ENCODE assay signal across 1 cellular context in the genomic region with DNA sequence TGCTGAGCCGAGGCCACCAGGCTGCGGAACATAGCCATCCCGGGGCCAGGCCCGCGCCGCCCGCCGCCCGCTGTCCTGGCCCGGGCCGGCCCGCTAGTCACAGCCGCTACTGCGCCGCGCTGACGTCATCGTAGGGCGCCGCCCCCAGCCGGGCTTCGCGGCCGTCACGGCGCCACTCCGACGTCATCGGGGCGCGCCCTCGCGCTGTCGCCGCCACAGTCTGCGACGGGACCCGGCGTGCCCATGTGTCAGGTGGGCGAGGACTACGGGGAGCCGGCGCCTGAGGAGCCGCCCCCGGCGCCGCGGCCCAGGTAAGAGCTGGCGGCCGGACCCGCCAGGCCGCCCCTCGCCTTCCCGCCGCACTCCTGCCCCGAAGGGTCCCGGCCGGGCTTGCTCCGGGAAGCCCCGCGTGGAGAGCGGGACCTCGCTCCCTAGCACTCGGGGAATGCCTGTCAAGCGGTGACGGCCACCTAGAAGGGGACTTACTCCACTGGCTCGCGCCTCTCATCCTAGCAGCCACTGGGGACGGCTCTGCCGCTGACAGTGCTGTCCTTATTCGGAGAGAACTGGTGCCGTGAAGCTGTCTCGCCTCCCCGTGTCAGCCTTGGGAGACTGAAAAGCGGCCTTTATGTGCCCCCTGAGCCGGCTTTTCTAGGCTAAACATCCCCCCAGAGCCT.
A peak's percentile ranks its signal among the peaks of the same experiment; 100 is the strongest.
TF ChIP-seq lines count a peak whose summit lies in the region.

A gene (plus strand): TSS at position 216 of the 677 bp plus-strand sequence. CDS start 28 bp downstream, at position 244.
A gene with protein sequence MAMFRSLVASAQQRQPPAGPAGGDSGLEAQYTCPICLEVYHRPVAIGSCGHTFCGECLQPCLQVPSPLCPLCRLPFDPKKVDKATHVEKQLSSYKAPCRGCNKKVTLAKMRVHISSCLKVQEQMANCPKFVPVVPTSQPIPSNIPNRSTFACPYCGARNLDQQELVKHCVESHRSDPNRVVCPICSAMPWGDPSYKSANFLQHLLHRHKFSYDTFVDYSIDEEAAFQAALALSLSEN (minus strand): TSS at position 121 of the 677 bp plus-strand sequence. CDS start 83 bp downstream, at position 38.

TF ChIP-seq in K562, 482 proteins besides CTCF, POLR2A, EP300 and RAD21 (continued from another document and continues in another):
- TF ChIP-seq FOXM1 (IDR thresholded peaks at IDR 0.05; ENCODE audit: low read depth), result no peak
- TF ChIP-seq FOXM1 (CRISPR knock-in tag; IDR thresholded peaks at IDR 0.05; ENCODE audit: low read depth), result 0 out of 2 replicates have a peak, but pooled peaks have one; percentile 49
- TF ChIP-seq, protein P1, sequence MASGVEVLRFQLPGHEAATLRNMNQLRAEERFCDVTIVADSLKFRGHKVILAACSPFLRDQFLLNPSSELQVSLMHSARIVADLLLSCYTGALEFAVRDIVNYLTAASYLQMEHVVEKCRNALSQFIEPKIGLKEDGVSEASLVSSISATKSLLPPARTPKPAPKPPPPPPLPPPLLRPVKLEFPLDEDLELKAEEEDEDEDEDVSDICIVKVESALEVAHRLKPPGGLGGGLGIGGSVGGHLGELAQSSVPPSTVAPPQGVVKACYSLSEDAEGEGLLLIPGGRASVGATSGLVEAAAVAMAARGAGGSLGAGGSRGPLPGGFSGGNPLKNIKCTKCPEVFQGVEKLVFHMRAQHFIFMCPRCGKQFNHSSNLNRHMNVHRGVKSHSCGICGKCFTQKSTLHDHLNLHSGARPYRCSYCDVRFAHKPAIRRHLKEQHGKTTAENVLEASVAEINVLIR (CRISPR knock-in tag; IDR thresholded peaks at IDR 0.05), result peak; percentile 100
- peak; percentile 96 for TF ChIP-seq HCFC1 (IDR thresholded peaks at IDR 0.05; ENCODE audit: low read depth, low read length)
- TF ChIP-seq, protein P2, sequence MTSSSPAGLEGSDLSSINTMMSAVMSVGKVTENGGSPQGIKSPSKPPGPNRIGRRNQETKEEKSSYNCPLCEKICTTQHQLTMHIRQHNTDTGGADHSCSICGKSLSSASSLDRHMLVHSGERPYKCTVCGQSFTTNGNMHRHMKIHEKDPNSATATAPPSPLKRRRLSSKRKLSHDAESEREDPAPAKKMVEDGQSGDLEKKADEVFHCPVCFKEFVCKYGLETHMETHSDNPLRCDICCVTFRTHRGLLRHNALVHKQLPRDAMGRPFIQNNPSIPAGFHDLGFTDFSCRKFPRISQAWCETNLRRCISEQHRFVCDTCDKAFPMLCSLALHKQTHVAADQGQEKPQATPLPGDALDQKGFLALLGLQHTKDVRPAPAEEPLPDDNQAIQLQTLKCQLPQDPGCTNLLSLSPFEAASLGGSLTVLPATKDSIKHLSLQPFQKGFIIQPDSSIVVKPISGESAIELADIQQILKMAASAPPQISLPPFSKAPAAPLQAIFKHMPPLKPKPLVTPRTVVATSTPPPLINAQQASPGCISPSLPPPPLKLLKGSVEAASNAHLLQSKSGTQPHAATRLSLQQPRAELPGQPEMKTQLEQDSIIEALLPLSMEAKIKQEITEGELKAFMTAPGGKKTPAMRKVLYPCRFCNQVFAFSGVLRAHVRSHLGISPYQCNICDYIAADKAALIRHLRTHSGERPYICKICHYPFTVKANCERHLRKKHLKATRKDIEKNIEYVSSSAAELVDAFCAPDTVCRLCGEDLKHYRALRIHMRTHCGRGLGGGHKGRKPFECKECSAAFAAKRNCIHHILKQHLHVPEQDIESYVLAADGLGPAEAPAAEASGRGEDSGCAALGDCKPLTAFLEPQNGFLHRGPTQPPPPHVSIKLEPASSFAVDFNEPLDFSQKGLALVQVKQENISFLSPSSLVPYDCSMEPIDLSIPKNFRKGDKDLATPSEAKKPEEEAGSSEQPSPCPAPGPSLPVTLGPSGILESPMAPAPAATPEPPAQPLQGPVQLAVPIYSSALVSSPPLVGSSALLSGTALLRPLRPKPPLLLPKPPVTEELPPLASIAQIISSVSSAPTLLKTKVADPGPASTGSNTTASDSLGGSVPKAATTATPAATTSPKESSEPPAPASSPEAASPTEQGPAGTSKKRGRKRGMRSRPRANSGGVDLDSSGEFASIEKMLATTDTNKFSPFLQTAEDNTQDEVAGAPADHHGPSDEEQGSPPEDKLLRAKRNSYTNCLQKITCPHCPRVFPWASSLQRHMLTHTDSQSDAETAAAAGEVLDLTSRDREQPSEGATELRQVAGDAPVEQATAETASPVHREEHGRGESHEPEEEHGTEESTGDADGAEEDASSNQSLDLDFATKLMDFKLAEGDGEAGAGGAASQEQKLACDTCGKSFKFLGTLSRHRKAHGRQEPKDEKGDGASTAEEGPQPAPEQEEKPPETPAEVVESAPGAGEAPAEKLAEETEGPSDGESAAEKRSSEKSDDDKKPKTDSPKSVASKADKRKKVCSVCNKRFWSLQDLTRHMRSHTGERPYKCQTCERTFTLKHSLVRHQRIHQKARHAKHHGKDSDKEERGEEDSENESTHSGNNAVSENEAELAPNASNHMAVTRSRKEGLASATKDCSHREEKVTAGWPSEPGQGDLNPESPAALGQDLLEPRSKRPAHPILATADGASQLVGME (CRISPR knock-in tag; IDR thresholded peaks at IDR 0.05), result peak; percentile 84; the same call in 1 of the 2 replicates
- TF ChIP-seq RBM14 (IDR thresholded peaks at IDR 0.05; ENCODE audit: borderline replicate concordance, insufficient read depth, low read depth, low read length), result no peak
- no peak for TF ChIP-seq MECOM (CRISPR knock-in tag; IDR thresholded peaks at IDR 0.05)
- TF ChIP-seq ATF7 (IDR thresholded peaks at IDR 0.05), result peak; percentile 99
- TF ChIP-seq SP1 (CRISPR knock-in tag; IDR thresholded peaks at IDR 0.05), result peak; percentile 83
- TF ChIP-seq, protein P3, sequence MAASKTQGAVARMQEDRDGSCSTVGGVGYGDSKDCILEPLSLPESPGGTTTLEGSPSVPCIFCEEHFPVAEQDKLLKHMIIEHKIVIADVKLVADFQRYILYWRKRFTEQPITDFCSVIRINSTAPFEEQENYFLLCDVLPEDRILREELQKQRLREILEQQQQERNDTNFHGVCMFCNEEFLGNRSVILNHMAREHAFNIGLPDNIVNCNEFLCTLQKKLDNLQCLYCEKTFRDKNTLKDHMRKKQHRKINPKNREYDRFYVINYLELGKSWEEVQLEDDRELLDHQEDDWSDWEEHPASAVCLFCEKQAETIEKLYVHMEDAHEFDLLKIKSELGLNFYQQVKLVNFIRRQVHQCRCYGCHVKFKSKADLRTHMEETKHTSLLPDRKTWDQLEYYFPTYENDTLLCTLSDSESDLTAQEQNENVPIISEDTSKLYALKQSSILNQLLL (CRISPR knock-in tag; IDR thresholded peaks at IDR 0.05; ENCODE audit: borderline replicate concordance), result no peak
- peak; percentile 50; the same call in 1 of the 2 replicates for TF ChIP-seq DMBX1 (CRISPR knock-in tag; IDR thresholded peaks at IDR 0.05; ENCODE audit: borderline replicate concordance)
- TF ChIP-seq NONO (IDR thresholded peaks at IDR 0.05; ENCODE audit: low read depth in 2 of 2, low read length in 1 of 2), result peak in 1 of 2 experiments; percentile 86; a peak in 3 of 4 replicates
- no peak for TF ChIP-seq ZFPM2 (CRISPR knock-in tag; IDR thresholded peaks at IDR 0.05)
- peak; percentile 69 for TF ChIP-seq KDM5B (IDR thresholded peaks at IDR 0.05; ENCODE audit: insufficient replicate concordance, low read depth, low read length)
- no peak; the same call in 1 of the 2 replicates for TF ChIP-seq ZC3H4 (CRISPR knock-in tag; IDR thresholded peaks at IDR 0.05; ENCODE audit: borderline replicate concordance)
- peak; percentile 73 for TF ChIP-seq NR4A1 (CRISPR knock-in tag; IDR thresholded peaks at IDR 0.05)
- TF ChIP-seq NR4A1 (tag; IDR thresholded peaks at IDR 0.05), result peak; percentile 64
- no peak for TF ChIP-seq XRCC4 (IDR thresholded peaks at IDR 0.05; ENCODE audit: extremely low read depth, insufficient read depth, insufficient read length)
- peak; percentile 58 for TF ChIP-seq GABPA (tag; conservative IDR thresholded peaks at IDR 0.05; ENCODE audit: low read depth)
- TF ChIP-seq NCOA6 (IDR thresholded peaks at IDR 0.05), result no peak
- TF ChIP-seq, protein P4, sequence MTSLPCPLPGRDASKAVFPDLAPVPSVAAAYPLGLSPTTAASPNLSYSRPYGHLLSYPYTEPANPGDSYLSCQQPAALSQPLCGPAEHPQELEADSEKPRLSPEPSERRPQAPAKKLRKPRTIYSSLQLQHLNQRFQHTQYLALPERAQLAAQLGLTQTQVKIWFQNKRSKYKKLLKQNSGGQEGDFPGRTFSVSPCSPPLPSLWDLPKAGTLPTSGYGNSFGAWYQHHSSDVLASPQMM (CRISPR knock-in tag; IDR thresholded peaks at IDR 0.05), result no peak
- TF ChIP-seq GABPB2 (CRISPR knock-in tag; conservative IDR thresholded peaks at IDR 0.05), result peak; percentile 12; the same call in 1 of the 2 replicates
- peak; percentile 99 for TF ChIP-seq MYC (IDR thresholded peaks at IDR 0.05; ENCODE audit: low read depth, low read length)
- no peak for TF ChIP-seq MYC (CRISPR knock-in tag; IDR thresholded peaks at IDR 0.05; ENCODE audit: borderline replicate concordance, low read depth)
- TF ChIP-seq TAF1 (IDR thresholded peaks at IDR 0.05; ENCODE audit: control insufficient read depth, extremely low read depth, insufficient read depth, low read length, severe bottlenecking), result peak; percentile 72
- TF ChIP-seq ZNF79 (CRISPR knock-in tag; IDR thresholded peaks at IDR 0.05; ENCODE audit: low read depth), result no peak
- TF ChIP-seq, protein P5, sequence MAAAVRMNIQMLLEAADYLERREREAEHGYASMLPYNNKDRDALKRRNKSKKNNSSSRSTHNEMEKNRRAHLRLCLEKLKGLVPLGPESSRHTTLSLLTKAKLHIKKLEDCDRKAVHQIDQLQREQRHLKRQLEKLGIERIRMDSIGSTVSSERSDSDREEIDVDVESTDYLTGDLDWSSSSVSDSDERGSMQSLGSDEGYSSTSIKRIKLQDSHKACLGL (CRISPR knock-in tag; IDR thresholded peaks at IDR 0.05; ENCODE audit: borderline replicate concordance, poor library complexity, severe bottlenecking), result peak; percentile 99
- TF ChIP-seq, protein P6, sequence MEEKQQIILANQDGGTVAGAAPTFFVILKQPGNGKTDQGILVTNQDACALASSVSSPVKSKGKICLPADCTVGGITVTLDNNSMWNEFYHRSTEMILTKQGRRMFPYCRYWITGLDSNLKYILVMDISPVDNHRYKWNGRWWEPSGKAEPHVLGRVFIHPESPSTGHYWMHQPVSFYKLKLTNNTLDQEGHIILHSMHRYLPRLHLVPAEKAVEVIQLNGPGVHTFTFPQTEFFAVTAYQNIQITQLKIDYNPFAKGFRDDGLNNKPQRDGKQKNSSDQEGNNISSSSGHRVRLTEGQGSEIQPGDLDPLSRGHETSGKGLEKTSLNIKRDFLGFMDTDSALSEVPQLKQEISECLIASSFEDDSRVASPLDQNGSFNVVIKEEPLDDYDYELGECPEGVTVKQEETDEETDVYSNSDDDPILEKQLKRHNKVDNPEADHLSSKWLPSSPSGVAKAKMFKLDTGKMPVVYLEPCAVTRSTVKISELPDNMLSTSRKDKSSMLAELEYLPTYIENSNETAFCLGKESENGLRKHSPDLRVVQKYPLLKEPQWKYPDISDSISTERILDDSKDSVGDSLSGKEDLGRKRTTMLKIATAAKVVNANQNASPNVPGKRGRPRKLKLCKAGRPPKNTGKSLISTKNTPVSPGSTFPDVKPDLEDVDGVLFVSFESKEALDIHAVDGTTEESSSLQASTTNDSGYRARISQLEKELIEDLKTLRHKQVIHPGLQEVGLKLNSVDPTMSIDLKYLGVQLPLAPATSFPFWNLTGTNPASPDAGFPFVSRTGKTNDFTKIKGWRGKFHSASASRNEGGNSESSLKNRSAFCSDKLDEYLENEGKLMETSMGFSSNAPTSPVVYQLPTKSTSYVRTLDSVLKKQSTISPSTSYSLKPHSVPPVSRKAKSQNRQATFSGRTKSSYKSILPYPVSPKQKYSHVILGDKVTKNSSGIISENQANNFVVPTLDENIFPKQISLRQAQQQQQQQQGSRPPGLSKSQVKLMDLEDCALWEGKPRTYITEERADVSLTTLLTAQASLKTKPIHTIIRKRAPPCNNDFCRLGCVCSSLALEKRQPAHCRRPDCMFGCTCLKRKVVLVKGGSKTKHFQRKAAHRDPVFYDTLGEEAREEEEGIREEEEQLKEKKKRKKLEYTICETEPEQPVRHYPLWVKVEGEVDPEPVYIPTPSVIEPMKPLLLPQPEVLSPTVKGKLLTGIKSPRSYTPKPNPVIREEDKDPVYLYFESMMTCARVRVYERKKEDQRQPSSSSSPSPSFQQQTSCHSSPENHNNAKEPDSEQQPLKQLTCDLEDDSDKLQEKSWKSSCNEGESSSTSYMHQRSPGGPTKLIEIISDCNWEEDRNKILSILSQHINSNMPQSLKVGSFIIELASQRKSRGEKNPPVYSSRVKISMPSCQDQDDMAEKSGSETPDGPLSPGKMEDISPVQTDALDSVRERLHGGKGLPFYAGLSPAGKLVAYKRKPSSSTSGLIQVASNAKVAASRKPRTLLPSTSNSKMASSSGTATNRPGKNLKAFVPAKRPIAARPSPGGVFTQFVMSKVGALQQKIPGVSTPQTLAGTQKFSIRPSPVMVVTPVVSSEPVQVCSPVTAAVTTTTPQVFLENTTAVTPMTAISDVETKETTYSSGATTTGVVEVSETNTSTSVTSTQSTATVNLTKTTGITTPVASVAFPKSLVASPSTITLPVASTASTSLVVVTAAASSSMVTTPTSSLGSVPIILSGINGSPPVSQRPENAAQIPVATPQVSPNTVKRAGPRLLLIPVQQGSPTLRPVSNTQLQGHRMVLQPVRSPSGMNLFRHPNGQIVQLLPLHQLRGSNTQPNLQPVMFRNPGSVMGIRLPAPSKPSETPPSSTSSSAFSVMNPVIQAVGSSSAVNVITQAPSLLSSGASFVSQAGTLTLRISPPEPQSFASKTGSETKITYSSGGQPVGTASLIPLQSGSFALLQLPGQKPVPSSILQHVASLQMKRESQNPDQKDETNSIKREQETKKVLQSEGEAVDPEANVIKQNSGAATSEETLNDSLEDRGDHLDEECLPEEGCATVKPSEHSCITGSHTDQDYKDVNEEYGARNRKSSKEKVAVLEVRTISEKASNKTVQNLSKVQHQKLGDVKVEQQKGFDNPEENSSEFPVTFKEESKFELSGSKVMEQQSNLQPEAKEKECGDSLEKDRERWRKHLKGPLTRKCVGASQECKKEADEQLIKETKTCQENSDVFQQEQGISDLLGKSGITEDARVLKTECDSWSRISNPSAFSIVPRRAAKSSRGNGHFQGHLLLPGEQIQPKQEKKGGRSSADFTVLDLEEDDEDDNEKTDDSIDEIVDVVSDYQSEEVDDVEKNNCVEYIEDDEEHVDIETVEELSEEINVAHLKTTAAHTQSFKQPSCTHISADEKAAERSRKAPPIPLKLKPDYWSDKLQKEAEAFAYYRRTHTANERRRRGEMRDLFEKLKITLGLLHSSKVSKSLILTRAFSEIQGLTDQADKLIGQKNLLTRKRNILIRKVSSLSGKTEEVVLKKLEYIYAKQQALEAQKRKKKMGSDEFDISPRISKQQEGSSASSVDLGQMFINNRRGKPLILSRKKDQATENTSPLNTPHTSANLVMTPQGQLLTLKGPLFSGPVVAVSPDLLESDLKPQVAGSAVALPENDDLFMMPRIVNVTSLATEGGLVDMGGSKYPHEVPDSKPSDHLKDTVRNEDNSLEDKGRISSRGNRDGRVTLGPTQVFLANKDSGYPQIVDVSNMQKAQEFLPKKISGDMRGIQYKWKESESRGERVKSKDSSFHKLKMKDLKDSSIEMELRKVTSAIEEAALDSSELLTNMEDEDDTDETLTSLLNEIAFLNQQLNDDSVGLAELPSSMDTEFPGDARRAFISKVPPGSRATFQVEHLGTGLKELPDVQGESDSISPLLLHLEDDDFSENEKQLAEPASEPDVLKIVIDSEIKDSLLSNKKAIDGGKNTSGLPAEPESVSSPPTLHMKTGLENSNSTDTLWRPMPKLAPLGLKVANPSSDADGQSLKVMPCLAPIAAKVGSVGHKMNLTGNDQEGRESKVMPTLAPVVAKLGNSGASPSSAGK (IDR thresholded peaks at IDR 0.05), result no peak
- TF ChIP-seq GABPB1 (CRISPR knock-in tag; IDR thresholded peaks at IDR 0.05), result 0 out of 2 replicates have a peak, but pooled peaks have one; percentile 24
- no peak for TF ChIP-seq HLTF (IDR thresholded peaks at IDR 0.05)
- peak; percentile 74; the same call in 1 of the 2 replicates for TF ChIP-seq MBD2 (IDR thresholded peaks at IDR 0.05; ENCODE audit: borderline replicate concordance, low read depth)
- TF ChIP-seq ZEB2 (IDR thresholded peaks at IDR 0.05), result no peak
- 0 out of 2 replicates have a peak, but pooled peaks have one; percentile 35 for TF ChIP-seq ZNF212 (CRISPR knock-in tag; IDR thresholded peaks at IDR 0.05)
- peak; percentile 90 for TF ChIP-seq GATAD2B (IDR thresholded peaks at IDR 0.05; ENCODE audit: borderline replicate concordance)
